ENCODE assay signal across 18 cellular contexts in the genomic region with DNA sequence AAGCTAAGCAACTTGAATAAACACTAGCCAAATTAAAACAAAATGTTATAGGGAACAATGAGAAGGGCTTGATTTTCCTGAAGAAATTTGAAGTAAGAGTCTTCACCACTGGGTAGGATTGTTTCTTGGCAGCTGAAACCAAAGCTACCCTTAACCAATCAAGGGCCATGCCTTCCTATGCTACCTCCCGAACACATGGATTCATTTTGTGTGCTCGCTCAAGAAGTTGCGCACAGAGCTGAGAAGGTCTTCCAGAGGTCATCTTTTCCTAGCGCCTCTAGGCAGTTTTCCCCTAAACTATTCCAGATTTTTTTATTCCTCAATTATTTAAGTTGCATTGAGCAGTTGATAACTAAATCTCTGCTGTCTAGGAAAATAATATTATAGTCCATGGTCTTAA.
DNase-seq lines count a peak whose midpoint lies in the region; ATAC-seq and TF ChIP-seq lines count a peak whose summit lies in the region.
"Had no signal": no experiment of that assay in that cellular context is flagged by ENCODE, and none has a peak within 500 bp of the region (broad histone marks: within the 10 kb centered on the region; RNA-seq: fewer than 3 reads in every experiment).

No MANE protein-coding gene starts in this region.

- H3K9ac ChIP-seq in H9 (ENCODE audit: extremely low read depth, insufficient read length, low read length) = no peak overlapping the region
- H3K9ac ChIP-seq in adipocyte (ENCODE audit: low read length) = no peak overlapping the region

- peak overlapping the region; percentile 40 for H2AFZ ChIP-seq in H9 (ENCODE audit: low read length)

- no peaks in the 10 kb centered on the region for H3K23me2 ChIP-seq in H9 (ENCODE audit: insufficient read length, low read depth, low read length, poor library complexity, severe bottlenecking)

- H4K5ac ChIP-seq in H9 (ENCODE audit: insufficient read length, low read depth, low read length) = no peak overlapping the region

- H3K4me1 Mint-ChIP-seq in H9 = no peaks in the 10 kb centered on the region
- no peaks in the 10 kb centered on the region for H3K4me1 Mint-ChIP-seq in activated CD8-positive, alpha-beta memory T cell treated with anti-CD3 and anti-CD28 coated beads, Interleukin-2, amount 10 ng/mL, durations not matched to agents 7 days and 5 days

- no peak overlapping the region for H3K23ac ChIP-seq in H9 (ENCODE audit: insufficient read length, low read depth, low read length)

- no peak overlapping the region for H4K8ac ChIP-seq in H9 (replicated peaks; ENCODE audit: insufficient read length, low read depth, low read length)

- H3K9me3 ChIP-seq in H9 (ENCODE audit: control insufficient read depth, low read depth, low read length) (no peaks in the 10 kb centered on the region), adipocyte (ENCODE audit: control insufficient read depth, low read length) (no peaks in the 10 kb centered on the region)
- H3K9me3 ChIP-seq: A549 had no signal

- H4K20me1 ChIP-seq in H9 (ENCODE audit: control insufficient read depth, insufficient read depth, insufficient read length) = no peaks in the 10 kb centered on the region

- H2BK120ac ChIP-seq in H9 (ENCODE audit: low read depth, low read length, poor library complexity, severe bottlenecking) = no peak overlapping the region

- no peaks in the 10 kb centered on the region for H3K9me3 Mint-ChIP-seq in H9
- H3K9me3 Mint-ChIP-seq in activated CD8-positive, alpha-beta memory T cell treated with anti-CD3 and anti-CD28 coated beads, Interleukin-2, amount 10 ng/mL, durations not matched to agents 7 days and 5 days (ENCODE audit: low read depth) = no peaks in the 10 kb centered on the region

- H3K27ac Mint-ChIP-seq in H9 = no peak overlapping the region
- H3K27ac Mint-ChIP-seq in activated CD8-positive, alpha-beta memory T cell treated with anti-CD3 and anti-CD28 coated beads, Interleukin-2, amount 10 ng/mL, durations not matched to agents 7 days and 5 days = no peak overlapping the region

- DNase-seq in AG09319 (ENCODE audit: extremely low read depth, low read depth) (peak; percentile 87), H9 (no peak), adipocyte (ENCODE audit: low read depth) (peak; percentile 10), left kidney (ENCODE audit: low read depth, low spot score) (peak; percentile 9), NOMO-1 (lab: John Stamatoyannopoulos, UW; ENCODE audit: unreplicated experiment in 2 of 2) (no peak)
- no peak for DNase-seq in activated CD8-positive, alpha-beta memory T cell treated with anti-CD3 and anti-CD28 coated beads, Interleukin-2, amount 10 ng/mL, durations not matched to agents 7 days and 5 days
- DNase-seq: AML-193, NCI-H1105, NCI-H1694, NCI-H2081 treated with DMSO at 0.1 percent for 48 hours, NCI-H774, SIG-M5 had no signal

- ATAC-seq in activated CD8-positive, alpha-beta memory T cell treated with anti-CD3 and anti-CD28 coated beads, Interleukin-2, amount 10 ng/mL, durations not matched to agents 7 days and 5 days = no peak
- ATAC-seq in GM18867 (IDR thresholded peaks at IDR 0.05; ENCODE audit: unreplicated experiment) (no peak), HG03342 (IDR thresholded peaks at IDR 0.05; ENCODE audit: unreplicated experiment) (no peak)
- ATAC-seq: A549, HCT116, K562 had no signal

- TF ChIP-seq CTCF in AG09319 (IDR thresholded peaks at IDR 0.05; ENCODE audit: low read depth, low read length) = no peak
- no peak for TF ChIP-seq CTCF in H9 (conservative IDR thresholded peaks at IDR 0.05)

- no peak overlapping the region for H2AK5ac ChIP-seq in H9 (ENCODE audit: insufficient read length, low read length)

- H3K27me3 ChIP-seq in H9 (ENCODE audit: insufficient read depth, low read length) (no peaks in the 10 kb centered on the region), adipocyte (replicated peaks; ENCODE audit: control insufficient read depth, insufficient read depth, low read length) (no peaks in the 10 kb centered on the region)

- H3K4me1 ChIP-seq in H9 (ENCODE audit: insufficient read depth, low read length) (no peaks in the 10 kb centered on the region), adipocyte (ENCODE audit: control insufficient read depth, insufficient read depth, low read length) (peaks cover 15% of the 10 kb centered on the region)
- H3K4me1 ChIP-seq: A549 had no signal

- H3K79me1 ChIP-seq in H9 (ENCODE audit: insufficient read depth, low read depth, low read length, poor library complexity, severe bottlenecking) = no peaks in the 10 kb centered on the region

- no peak overlapping the region for H3K27ac ChIP-seq in H9 (ENCODE audit: insufficient read length, low read depth, low read length)
- H3K27ac ChIP-seq: A549, RWPE1 had no signal

- H3T11ph ChIP-seq in H9 (ENCODE audit: low read length) = no peak overlapping the region

- H3K4me3 Mint-ChIP-seq in H9 = no peak overlapping the region
- H3K4me3 Mint-ChIP-seq in activated CD8-positive, alpha-beta memory T cell treated with anti-CD3 and anti-CD28 coated beads, Interleukin-2, amount 10 ng/mL, durations not matched to agents 7 days and 5 days = no peak overlapping the region

- H2BK15ac ChIP-seq in H9 (ENCODE audit: low read depth, low read length) = no peak overlapping the region

- no peaks in the 10 kb centered on the region for H3K27me3 Mint-ChIP-seq in H9 (ENCODE audit: low read depth)
- H3K27me3 Mint-ChIP-seq in activated CD8-positive, alpha-beta memory T cell treated with anti-CD3 and anti-CD28 coated beads, Interleukin-2, amount 10 ng/mL, durations not matched to agents 7 days and 5 days = peaks cover 6% of the 10 kb centered on the region

- no peak overlapping the region for H4K91ac ChIP-seq in H9 (ENCODE audit: insufficient read length, low read depth, low read length)

- CTCF ChIA-PET in activated CD8-positive, alpha-beta memory T cell treated with anti-CD3 and anti-CD28 coated beads, Interleukin-2, amount 10 ng/mL, durations not matched to agents 7 days and 5 days (lab: Charles Lee) = no interaction called here

- no peak overlapping the region for H2BK5ac ChIP-seq in H9 (ENCODE audit: insufficient read length, low read length)

- H3K36me3 ChIP-seq in adipocyte (ENCODE audit: control insufficient read depth, insufficient read depth, low read length, severe bottlenecking) = no peaks in the 10 kb centered on the region

- no peaks in the 10 kb centered on the region; a peak in 1 of 7 replicates for H3K36me3 Mint-ChIP-seq in H9 (ENCODE audit: insufficient read depth in 1 of 3, low read depth in 3 of 3)
- H3K36me3 Mint-ChIP-seq in activated CD8-positive, alpha-beta memory T cell treated with anti-CD3 and anti-CD28 coated beads, Interleukin-2, amount 10 ng/mL, durations not matched to agents 7 days and 5 days = no peaks in the 10 kb centered on the region

- WGBS in H9 (ENCODE audit: extremely low coverage, insufficient read length, low lambda C conversion rate) = no CpG with 5 or more reads among the region's 4 CpGs

- no peaks in the 10 kb centered on the region for H3K79me2 ChIP-seq in H9 (ENCODE audit: insufficient read depth, low read length)

- no peak overlapping the region for H3K4me2 ChIP-seq in H9 (ENCODE audit: insufficient read depth, insufficient read length, low read length)
- H3K4me2 ChIP-seq: A549 had no signal

- no peak overlapping the region for H3K56ac ChIP-seq in H9 (ENCODE audit: insufficient read length, low read depth, low read length)

- no peak overlapping the region for H3K18ac ChIP-seq in H9 (ENCODE audit: insufficient read length, low read depth, low read length)

- no peak overlapping the region for H3K14ac ChIP-seq in H9 (ENCODE audit: insufficient read depth, low read length)

- no peak overlapping the region for H2BK12ac ChIP-seq in H9 (ENCODE audit: insufficient read length, low read depth, low read length)

- H3K4me3 ChIP-seq in adipocyte (ENCODE audit: low read length) = no peak overlapping the region
- H3K4me3 ChIP-seq: A549, K562 had no signal

- H3K4ac ChIP-seq in H9 (ENCODE audit: low read depth, low read length) = no peak overlapping the region

- no peak overlapping the region for H2BK20ac ChIP-seq in H9 (ENCODE audit: low read depth, low read length, poor library complexity, severe bottlenecking)

Comparison
In these comparisons a context has a peak if more than half of its experiments do, and no peak if none do; other contexts are left out.
1. DNase-seq: peak in AG09319 (single experiment), adipocyte (single experiment) and left kidney (single experiment); none in H9 (single experiment), activated CD8-positive, alpha-beta memory T cell treated with anti-CD3 and anti-CD28 coated beads, Interleukin-2, amount 10 ng/mL, durations not matched to agents 7 days and 5 days (single experiment) and NOMO-1 (0 of 2).